In genomic region chr12:112747501-112747900, GRCh38 we compare ENCODE assay signal across 7 cellular contexts.
"Had no signal": no experiment of that assay in that cellular context is flagged by ENCODE, and none has a peak within 500 bp of the region (broad histone marks: within the 10 kb centered on the region; RNA-seq: fewer than 3 reads in every experiment).

No MANE protein-coding gene starts in this region.

- H3K4me3 Mint-ChIP-seq: IgD-negative memory B cell had no signal

- DNase-seq: IMR-90, KBM-7, KG1 had no signal

- H3K4me1 Mint-ChIP-seq: IgD-negative memory B cell had no signal

- H3K27ac Mint-ChIP-seq: IgD-negative memory B cell had no signal

- ATAC-seq: HepG2, K562 had no signal

- H3K9me3 Mint-ChIP-seq: IgD-negative memory B cell had no signal

- H3K4me3 ChIP-seq: K562 had no signal

- H3K27ac ChIP-seq: HL-60 had no signal
